6 cellular contexts compared by ENCODE assay signal in the genomic region with DNA sequence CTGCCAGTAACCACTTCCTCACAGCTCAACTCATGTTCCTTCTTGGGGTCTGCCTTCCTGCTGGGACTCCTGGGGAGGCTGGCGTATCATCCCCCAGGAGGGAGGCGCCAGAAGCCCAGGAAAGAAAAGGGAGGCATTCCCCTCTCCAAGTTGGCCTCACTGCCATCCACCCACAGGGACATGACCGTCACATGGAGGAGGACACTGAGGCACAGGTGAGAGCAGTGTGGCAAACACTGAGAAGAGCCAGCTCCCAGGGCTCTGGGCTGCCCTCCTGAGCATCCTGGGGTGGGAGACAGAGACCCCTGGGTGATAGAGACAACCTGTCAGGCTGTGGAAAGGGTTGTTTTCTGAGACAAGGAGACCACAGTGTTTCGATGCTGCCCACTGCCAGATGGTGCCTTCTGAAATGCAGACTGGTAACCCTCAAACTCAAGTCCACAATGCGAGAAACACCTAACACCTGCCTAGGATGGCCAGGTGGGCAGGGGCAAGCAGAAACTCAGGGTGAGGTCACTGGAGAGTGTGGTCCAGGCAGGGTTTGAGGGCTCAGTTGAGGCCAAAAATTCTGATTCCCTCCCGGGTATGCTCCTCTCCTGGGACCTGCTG.
"Had no signal": no experiment of that assay in that cellular context is flagged by ENCODE, and none has a peak within 500 bp of the region (broad histone marks: within the 10 kb centered on the region; RNA-seq: fewer than 3 reads in every experiment).

No MANE protein-coding gene starts in this region.

- H3K27ac ChIP-seq: HL-60 had no signal

- H2AFZ ChIP-seq: GM23338 had no signal

- H3K4me3 ChIP-seq: GM23338, K562 had no signal

- H3K4me2 ChIP-seq: GM23338 had no signal

- DNase-seq: H9, HCEC 1CT, IMR-90 had no signal
